In the genomic region with DNA sequence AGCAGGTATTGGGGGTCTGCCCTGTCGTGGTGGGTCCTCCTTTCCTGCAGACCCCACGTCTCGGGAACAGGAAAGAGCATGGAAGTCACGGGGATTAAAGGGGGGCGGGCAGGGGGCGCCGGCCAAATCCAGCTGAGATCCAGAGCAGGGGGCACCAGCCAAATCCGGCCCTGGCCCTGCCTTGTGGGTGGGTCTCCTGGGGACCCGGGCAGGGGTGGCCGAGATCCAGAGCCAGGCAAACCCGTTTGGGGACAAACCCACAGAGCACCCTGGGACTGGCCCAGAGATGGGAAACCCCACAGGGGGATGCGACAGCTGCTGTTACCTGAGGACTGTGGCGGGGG, we compare ENCODE assay signal across 15 cellular contexts. TPM values are rescaled to one million over a fixed set of nuclear protein-coding genes. Genes with fewer than 3 reads are reported as not detected.
"Had no signal": no experiment of that assay in that cellular context is flagged by ENCODE, and none has a peak within 500 bp of the region (broad histone marks: within the 10 kb centered on the region; RNA-seq: fewer than 3 reads in every experiment).

No MANE protein-coding gene starts in this region.

- H3K36me3 ChIP-seq: thyroid gland had no signal

- H3K4me3 ChIP-seq: coronary artery, heart left ventricle, stomach, thyroid gland had no signal

- H3K27me3 ChIP-seq: thyroid gland had no signal

- H3K27ac ChIP-seq: coronary artery, heart left ventricle, stomach, thyroid gland had no signal

- DNase-seq: activated CD4-positive, alpha-beta T cell treated with anti-CD3 and anti-CD28 coated beads, Interleukin-2, amount 50 U/mL, for 4 hours; caudate nucleus; foreskin melanocyte; occipital lobe; stimulated activated CD4-positive, alpha-beta T cell treated with anti-CD3 and anti-CD28 coated beads, Interleukin-15, amount 100 ng/mL, for 24 hours; stimulated activated CD4-positive, alpha-beta T cell treated with anti-CD3 and anti-CD28 coated beads, Interleukin-4, amount 100 ng/mL, for 24 hours; thyroid gland had no signal

- FAIRE-seq: islet of Langerhans had no signal

- H3K9me3 ChIP-seq: heart left ventricle, stomach, thyroid gland had no signal

RNA-seq across cellular contexts. Expression of a gene that starts 9.9 kb away (rescaled TPM):
- total RNA-seq: heart left ventricle; left lobe of liver; natural killer cell treated with Interleukin-12 subunit alpha and Interleukin-12 subunit beta and Interleukin-15 and Interleukin-18, amount 100 ng/mL, for 72 hours; occipital lobe; pulmonary artery endothelial cell; T-helper 2 cell treated with Interferon-gamma antibody and Interleukin-4, amounts not matched to agents 100 ng/mL and 5 ng/mL, for 36 hours; thyroid gland had no signal
- polyA plus RNA-seq: heart left ventricle had no signal
